Comparison of ENCODE assay signal across 29 cellular contexts in genomic region chr15:101066501-101067408, GRCh38.
"Had no signal": no experiment of that assay in that cellular context is flagged by ENCODE, and none has a peak within 500 bp of the region (broad histone marks: within the 10 kb centered on the region; RNA-seq: fewer than 3 reads in every experiment).

No MANE protein-coding gene starts in this region.

- H3K9me3 ChIP-seq: breast epithelium, colonic mucosa, esophagus muscularis mucosa, left ventricle myocardium inferior, right lobe of liver, stomach, suprapubic skin, transverse colon, uterus had no signal

- H3K4me2 ChIP-seq: hepatocyte had no signal

- H3K4me1 Mint-ChIP-seq: central memory CD8-positive, alpha-beta T cell had no signal

- H3K27ac Mint-ChIP-seq: activated CD4-positive, alpha-beta T cell treated with anti-CD3 and anti-CD28 coated beads, Interleukin-2, amount 10 ng/mL, durations not matched to agents 7 days and 5 days; activated CD8-positive, alpha-beta memory T cell treated with anti-CD3 and anti-CD28 coated beads, Interleukin-2, amount 10 ng/mL, durations not matched to agents 7 days and 5 days; activated CD8-positive, alpha-beta T cell treated with anti-CD3 and anti-CD28 coated beads for 36 hours; activated naive CD8-positive, alpha-beta T cell; activated T-helper 1 cell treated with anti-CD3 and anti-CD28 coated beads, Interleukin-12 subunit alpha, Interleukin-12 subunit beta, Interleukin-2, Interleukin-4 antibody, amounts not matched to agents 30 ng/mL and 10 ng/mL and 1 ng/mL, durations not matched to agents 14 hours and 24 hours and 36 hours; nephron progenitor cell had no signal

- DNase-seq: activated CD4-positive, alpha-beta T cell treated with anti-CD3 and anti-CD28 coated beads, Interleukin-2, amount 10 ng/mL, durations not matched to agents 7 days and 5 days; activated CD4-positive, CD25-positive, alpha-beta regulatory T cell treated with anti-CD3 and anti-CD28 coated beads, Interleukin-2, amount 50 U/mL, for 72 hours; activated CD8-positive, alpha-beta memory T cell treated with anti-CD3 and anti-CD28 coated beads, Interleukin-2, amount 10 ng/mL, durations not matched to agents 7 days and 5 days; activated CD8-positive, alpha-beta T cell treated with anti-CD3 and anti-CD28 coated beads for 36 hours; activated T-cell treated with anti-CD3 and anti-CD28 coated beads for 4 hours; colonic mucosa; glutamatergic neuron; left ventricle myocardium inferior; midbrain; nephron progenitor cell; occipital lobe; right lobe of liver; stimulated activated CD4-positive, alpha-beta T cell treated with anti-CD3 and anti-CD28 coated beads, Interleukin-2, amount 100 ng/mL, for 24 hours; stomach; T-helper 2 cell; transverse colon; uterus had no signal

- H3K9me3 Mint-ChIP-seq: activated CD4-positive, alpha-beta T cell treated with anti-CD3 and anti-CD28 coated beads, Interleukin-2, amount 10 ng/mL, durations not matched to agents 7 days and 5 days; activated CD8-positive, alpha-beta T cell treated with anti-CD3 and anti-CD28 coated beads for 36 hours; activated T-helper 1 cell treated with anti-CD3 and anti-CD28 coated beads, Interleukin-12 subunit alpha, Interleukin-12 subunit beta, Interleukin-2, Interleukin-4 antibody, amounts not matched to agents 30 ng/mL and 10 ng/mL and 1 ng/mL, durations not matched to agents 14 hours and 24 hours and 36 hours; central memory CD8-positive, alpha-beta T cell; nephron progenitor cell; stimulated activated effector memory CD8-positive, alpha-beta T cell treated with anti-CD3 and anti-CD28 coated beads, Interleukin-12 subunit alpha, Interleukin-12 subunit beta, amount 100 ng/mL, for 72 hours had no signal

- H3K4me3 Mint-ChIP-seq: activated CD4-positive, alpha-beta T cell treated with anti-CD3 and anti-CD28 coated beads, Interleukin-2, amount 10 ng/mL, durations not matched to agents 7 days and 5 days; activated CD8-positive, alpha-beta memory T cell treated with anti-CD3 and anti-CD28 coated beads, Interleukin-2, amount 10 ng/mL, durations not matched to agents 7 days and 5 days; activated CD8-positive, alpha-beta T cell treated with anti-CD3 and anti-CD28 coated beads for 36 hours; activated naive CD8-positive, alpha-beta T cell; activated T-helper 1 cell treated with anti-CD3 and anti-CD28 coated beads, Interleukin-12 subunit alpha, Interleukin-12 subunit beta, Interleukin-2, Interleukin-4 antibody, amounts not matched to agents 30 ng/mL and 10 ng/mL and 1 ng/mL, durations not matched to agents 14 hours and 24 hours and 36 hours; central memory CD8-positive, alpha-beta T cell; nephron progenitor cell; stimulated activated effector memory CD8-positive, alpha-beta T cell treated with anti-CD3 and anti-CD28 coated beads, Interleukin-12 subunit alpha, Interleukin-12 subunit beta, amount 100 ng/mL, for 72 hours had no signal

- H3K36me3 ChIP-seq: breast epithelium, colonic mucosa, right lobe of liver, uterus had no signal

- H3K79me2 ChIP-seq: hepatocyte had no signal

- H3K4me3 ChIP-seq: breast epithelium, colonic mucosa, dorsolateral prefrontal cortex, esophagus muscularis mucosa, hepatocyte, left ventricle myocardium inferior, right lobe of liver, skin epidermis, stomach, suprapubic skin, transverse colon, uterus had no signal

- H3K27ac ChIP-seq: breast epithelium, colonic mucosa, dorsolateral prefrontal cortex, esophagus muscularis mucosa, hepatocyte, left ventricle myocardium inferior, right lobe of liver, skin epidermis, suprapubic skin, VCaP had no signal

- ATAC-seq: activated CD8-positive, alpha-beta memory T cell treated with anti-CD3 and anti-CD28 coated beads, Interleukin-2, amount 10 ng/mL, durations not matched to agents 7 days and 5 days; activated CD8-positive, alpha-beta T cell treated with anti-CD3 and anti-CD28 coated beads for 36 hours; stimulated activated effector memory CD8-positive, alpha-beta T cell treated with anti-CD3 and anti-CD28 coated beads, Interleukin-12 subunit alpha, Interleukin-12 subunit beta, amount 100 ng/mL, for 72 hours had no signal

- H3K27me3 ChIP-seq: breast epithelium, colonic mucosa, dorsolateral prefrontal cortex, esophagus muscularis mucosa, hepatocyte, right lobe of liver, stomach, suprapubic skin, transverse colon, uterus had no signal

- H2AFZ ChIP-seq: hepatocyte had no signal

- FAIRE-seq: frontal cortex had no signal

- H3K36me3 Mint-ChIP-seq: activated CD8-positive, alpha-beta memory T cell treated with anti-CD3 and anti-CD28 coated beads, Interleukin-2, amount 10 ng/mL, durations not matched to agents 7 days and 5 days; activated naive CD8-positive, alpha-beta T cell; stimulated activated effector memory CD8-positive, alpha-beta T cell treated with anti-CD3 and anti-CD28 coated beads, Interleukin-12 subunit alpha, Interleukin-12 subunit beta, amount 100 ng/mL, for 72 hours had no signal

- H3K27me3 Mint-ChIP-seq: activated CD4-positive, alpha-beta T cell treated with anti-CD3 and anti-CD28 coated beads, Interleukin-2, amount 10 ng/mL, durations not matched to agents 7 days and 5 days; activated CD8-positive, alpha-beta memory T cell treated with anti-CD3 and anti-CD28 coated beads, Interleukin-2, amount 10 ng/mL, durations not matched to agents 7 days and 5 days; activated CD8-positive, alpha-beta T cell treated with anti-CD3 and anti-CD28 coated beads for 36 hours; activated naive CD8-positive, alpha-beta T cell had no signal

- H3K4me1 ChIP-seq: colonic mucosa, uterus had no signal
